In genomic region chrX:110450050-110450449, GRCh38 we compare ENCODE assay signal across 1 cellular context.
TF ChIP-seq lines count a peak whose summit lies in the region.

No MANE protein-coding gene starts in this region.

TF ChIP-seq in GM23338, 12 proteins besides CTCF, POLR2A, EP300 and RAD21 (continued from another document):
- TF ChIP-seq REST (IDR thresholded peaks at IDR 0.05; ENCODE audit: unreplicated experiment) (no peak), POLR2AphosphoS5 (IDR thresholded peaks at IDR 0.05; ENCODE audit: low read depth) (no peak), NANOG (IDR thresholded peaks at IDR 0.05; ENCODE audit: borderline replicate concordance) (no peak), ZNF331 (CRISPR knock-in tag; IDR thresholded peaks at IDR 0.05; ENCODE audit: low read depth) (no peak), EZH2 (IDR thresholded peaks at IDR 0.05; ENCODE audit: low read depth, unreplicated experiment) (no peak)
